8 cellular contexts compared by ENCODE assay signal in genomic region chr1:168439451-168440375, GRCh38.
DNase-seq lines count a peak whose midpoint lies in the region; ATAC-seq and TF ChIP-seq lines count a peak whose summit lies in the region.

No MANE protein-coding gene starts in this region.

- DNase-seq in AG09309 (ENCODE audit: low read depth) (peak; percentile 67), NCI-H69 (lab: John Stamatoyannopoulos, UW) (peak; percentile 92), dermis blood vessel endothelial cell (peak; percentile 78), lung microvascular endothelial cell (ENCODE audit: low read depth in 2 of 2) (peak; percentile 65 to 82)
- peak; percentile 47 to 77 for DNase-seq in activated CD4-positive, alpha-beta T cell treated with anti-CD3 and anti-CD28 coated beads, Interleukin-2, amount 50 U/mL, for 24 hours (ENCODE audit: low read depth in 1 of 2, low spot score in 1 of 2)
- DNase-seq in stimulated activated CD8-positive, alpha-beta memory T cell treated with anti-CD3 and anti-CD28 coated beads, Interleukin-12 subunit alpha, Interleukin-12 subunit beta, amount 100 ng/mL, for 4 hours (ENCODE audit: low read depth) = peak; percentile 63

- TF ChIP-seq CTCF in AG09309 (IDR thresholded peaks at IDR 0.05; ENCODE audit: control insufficient read depth, insufficient read depth, low read depth, low read length, missing control alignments) = peak; percentile 84

- peak overlapping the region; percentile 18 for H3K4me3 ChIP-seq in AG09309 (ENCODE audit: control insufficient read depth, low read depth, low read length)

- ATAC-seq in GM18868 (IDR thresholded peaks at IDR 0.05; ENCODE audit: unreplicated experiment) = peak; percentile 79
- peak; percentile 78 for ATAC-seq in HG03460 (IDR thresholded peaks at IDR 0.05; ENCODE audit: unreplicated experiment)

Comparison
In these comparisons a context has a peak if more than half of its experiments do, and no peak if none do; other contexts are left out.
1. Peak in every context shown above with its lines: DNase-seq, ATAC-seq and H3K4me3 ChIP-seq.